In genomic region chr5:151130235-151130921, GRCh38 we compare ENCODE assay signal across 23 cellular contexts. TPM values are rescaled to one million over a fixed set of nuclear protein-coding genes. Genes with fewer than 3 reads are reported as not detected.
DNase-seq lines count a peak whose midpoint lies in the region; ATAC-seq and TF ChIP-seq lines count a peak whose summit lies in the region.
"Had no signal": no experiment of that assay in that cellular context is flagged by ENCODE, and none has a peak within 500 bp of the region (broad histone marks: within the 10 kb centered on the region; RNA-seq: fewer than 3 reads in every experiment).

No MANE protein-coding gene starts in this region.

- peaks cover 88% of the 10 kb centered on the region for H3K36me3 ChIP-seq in CD4-positive, alpha-beta memory T cell (ENCODE audit: insufficient read depth, low read length)

- peak overlapping the region; percentile 75 for H3K27ac Mint-ChIP-seq in activated CD4-positive, alpha-beta T cell treated with anti-CD3 and anti-CD28 coated beads, Interleukin-2, amount 10 ng/mL, durations not matched to agents 24 days and 14 days
- peak overlapping the region in 6 of 7 donors; percentile 79 to 96 (median 87) for H3K27ac Mint-ChIP-seq in CD4-positive, alpha-beta memory T cell
- peak overlapping the region; percentile 62 to 78 for H3K27ac Mint-ChIP-seq in activated naive CD4-positive, alpha-beta T cell treated with anti-CD3 and anti-CD28 coated beads, Interleukin-2, amount 50 U/mL, for 72 hours
- peak overlapping the region; percentile 46 to 69 for H3K27ac Mint-ChIP-seq in natural killer cell treated with Interleukin-12 subunit alpha and Interleukin-12 subunit beta and Interleukin-15 and Interleukin-18, amount 100 ng/mL, for 72 hours

- TF ChIP-seq CTCF in lower leg skin (IDR thresholded peaks at IDR 0.05) = no peak

- peak overlapping the region; percentile 27 for H3K27ac ChIP-seq in CD4-positive, alpha-beta memory T cell (ENCODE audit: low read depth, low read length)
- H3K27ac ChIP-seq: epithelial cell of prostate, KMS-11, sigmoid colon had no signal

- H3K27me3 Mint-ChIP-seq in activated CD4-positive, alpha-beta T cell treated with anti-CD3 and anti-CD28 coated beads, Interleukin-2, amount 10 ng/mL, durations not matched to agents 24 days and 14 days = no peaks in the 10 kb centered on the region
- no peaks in the 10 kb centered on the region for H3K27me3 Mint-ChIP-seq in CD4-positive, alpha-beta memory T cell
- H3K27me3 Mint-ChIP-seq in natural killer cell treated with Interleukin-12 subunit alpha and Interleukin-12 subunit beta and Interleukin-15 and Interleukin-18, amount 100 ng/mL, for 72 hours = no peaks in the 10 kb centered on the region

- no peaks in the 10 kb centered on the region for H3K9me3 Mint-ChIP-seq in activated CD4-positive, alpha-beta T cell treated with anti-CD3 and anti-CD28 coated beads, Interleukin-2, amount 10 ng/mL, durations not matched to agents 24 days and 14 days
- no peaks in the 10 kb centered on the region for H3K9me3 Mint-ChIP-seq in CD4-positive, alpha-beta memory T cell
- H3K9me3 Mint-ChIP-seq in activated naive CD4-positive, alpha-beta T cell treated with anti-CD3 and anti-CD28 coated beads, Interleukin-2, amount 50 U/mL, for 72 hours = no peaks in the 10 kb centered on the region
- H3K9me3 Mint-ChIP-seq in natural killer cell treated with Interleukin-12 subunit alpha and Interleukin-12 subunit beta and Interleukin-15 and Interleukin-18, amount 100 ng/mL, for 72 hours = no peaks in the 10 kb centered on the region

- H3K36me3 Mint-ChIP-seq in activated CD4-positive, alpha-beta T cell treated with anti-CD3 and anti-CD28 coated beads, Interleukin-2, amount 10 ng/mL, durations not matched to agents 24 days and 14 days (ENCODE audit: low read depth) = peaks cover 85% of the 10 kb centered on the region
- H3K36me3 Mint-ChIP-seq in CD4-positive, alpha-beta memory T cell = peaks cover 88 to 96% of the 10 kb centered on the region in 2 donors
- H3K36me3 Mint-ChIP-seq in activated naive CD4-positive, alpha-beta T cell treated with anti-CD3 and anti-CD28 coated beads, Interleukin-2, amount 50 U/mL, for 72 hours = peaks cover 21 to 74% of the 10 kb centered on the region in 2 donors
- H3K36me3 Mint-ChIP-seq in natural killer cell treated with Interleukin-12 subunit alpha and Interleukin-12 subunit beta and Interleukin-15 and Interleukin-18, amount 100 ng/mL, for 72 hours = peaks cover 25% of the 10 kb centered on the region

- POLR2A ChIA-PET in CD4-positive, alpha-beta memory T cell (lab: Charles Lee; ENCODE audit: partially characterized antibody) = interaction anchor here (0.6 to 13.2 kb wide), 8 partner anchors 11 to 84 kb away, joined by 3 to 249 read pairs (median 4); partner anchors contain the start of gene ANXA6

- H3K4me1 ChIP-seq in CD4-positive, alpha-beta memory T cell (ENCODE audit: insufficient read depth, low read length) = peaks cover 57% of the 10 kb centered on the region
- H3K4me1 ChIP-seq: HAP-1 had no signal

- no peak overlapping the region for H3K4me3 Mint-ChIP-seq in activated CD4-positive, alpha-beta T cell treated with anti-CD3 and anti-CD28 coated beads, Interleukin-2, amount 10 ng/mL, durations not matched to agents 24 days and 14 days
- H3K4me3 Mint-ChIP-seq in CD4-positive, alpha-beta memory T cell = no peak overlapping the region
- no peak overlapping the region for H3K4me3 Mint-ChIP-seq in natural killer cell treated with Interleukin-12 subunit alpha and Interleukin-12 subunit beta and Interleukin-15 and Interleukin-18, amount 100 ng/mL, for 72 hours

- WGBS in lower leg skin, 2 donors = 92 to 97% methylated on average over 8 of the region's 8 CpGs

- no peak for TF ChIP-seq POLR2A in lower leg skin (IDR thresholded peaks at IDR 0.05)

- CTCF ChIA-PET in CD4-positive, alpha-beta memory T cell (lab: Charles Lee; ENCODE audit: partially characterized antibody) = interaction anchor here (1.2 to 50.2 kb wide), 6 partner anchors 14 to 110 kb away, joined by 3 to 2066 read pairs (median 24); partner anchors contain the start of gene ANXA6

- H3K4me3 ChIP-seq in CD4-positive, alpha-beta memory T cell (ENCODE audit: low read length in 2 of 2) = no peak overlapping the region
- H3K4me3 ChIP-seq in lower leg skin (ENCODE audit: low read depth, poor library complexity, severe bottlenecking) = no peak overlapping the region
- H3K4me3 ChIP-seq: GM12878, HAP-1, sigmoid colon had no signal

- intact Hi-C loops in activated CD4-positive, alpha-beta T cell treated with anti-CD3 and anti-CD28 coated beads, Interleukin-2, amount 10 ng/mL, durations not matched to agents 24 days and 14 days (cut with micrococcal nuclease) = no loop called here
- intact Hi-C loops in CD4-positive, alpha-beta memory T cell (cut with micrococcal nuclease) = no loop called here
- intact Hi-C loops in lower leg skin (cut with DNase I; ENCODE audit: low total_unique reads) = loop anchor here (5.0 kb wide), 1 partner anchor 37 kb away; no protein-coding TSS in a partner anchor

- DNase-seq in activated CD4-positive, alpha-beta T cell treated with anti-CD3 and anti-CD28 coated beads, Interleukin-2, amount 10 ng/mL, durations not matched to agents 24 days and 14 days = no peak
- DNase-seq in activated CD4-positive, alpha-beta T cell treated with anti-CD3 and anti-CD28 coated beads, Interleukin-2, amount 50 U/mL, for 1 hour = no peak
- no peak for DNase-seq in CD4-positive, alpha-beta memory T cell
- DNase-seq in activated naive CD4-positive, alpha-beta T cell treated with anti-CD3 and anti-CD28 coated beads, Interleukin-2, amount 50 U/mL, for 72 hours (ENCODE audit: low spot score in 2 of 2) = no peak
- DNase-seq in natural killer cell treated with Interleukin-12 subunit alpha and Interleukin-12 subunit beta and Interleukin-15 and Interleukin-18, amount 100 ng/mL, for 72 hours (ENCODE audit: low spot score) = no peak
- no peak for DNase-seq in lower leg skin (ENCODE audit: low spot score in 2 of 2)
- DNase-seq in stimulated activated naive CD4-positive, alpha-beta T cell treated with Interleukin-2 at 50 U/mL for 16 hours (lab: John Stamatoyannopoulos, UW) = no peak
- DNase-seq in HT-29 (ENCODE audit: low spot score) = no peak
- DNase-seq: 8988T; activated CD8-positive, alpha-beta memory T cell treated with anti-CD3 and anti-CD28 coated beads for 24 hours; activated effector memory CD4-positive, alpha-beta T cell treated with anti-CD3 and anti-CD28 coated beads, Interleukin-2, amount 50 U/mL, for 16 hours; cortex of kidney; DMS153; GF-D8; NCI-H2081; sigmoid colon; stimulated activated CD4-positive, alpha-beta T cell treated with anti-CD3 and anti-CD28 coated beads, Interleukin-2, amount 100 ng/mL, for 48 hours; SW 1271 had no signal

- peaks cover 56% of the 10 kb centered on the region for H3K4me1 Mint-ChIP-seq in activated CD4-positive, alpha-beta T cell treated with anti-CD3 and anti-CD28 coated beads, Interleukin-2, amount 10 ng/mL, durations not matched to agents 24 days and 14 days
- peaks cover 54 to 87% (median 74%) of the 10 kb centered on the region in 4 donors for H3K4me1 Mint-ChIP-seq in CD4-positive, alpha-beta memory T cell
- peaks cover 35 to 39% of the 10 kb centered on the region in 2 donors for H3K4me1 Mint-ChIP-seq in natural killer cell treated with Interleukin-12 subunit alpha and Interleukin-12 subunit beta and Interleukin-15 and Interleukin-18, amount 100 ng/mL, for 72 hours (ENCODE audit: low read depth in 2 of 2)

- no peak for ATAC-seq in activated naive CD4-positive, alpha-beta T cell treated with anti-CD3 and anti-CD28 coated beads, Interleukin-2, amount 50 U/mL, for 72 hours
- ATAC-seq in natural killer cell treated with Interleukin-12 subunit alpha and Interleukin-12 subunit beta and Interleukin-15 and Interleukin-18, amount 100 ng/mL, for 72 hours = no peak
- ATAC-seq: GM12878, Right ventricle myocardium inferior had no signal

- no peaks in the 10 kb centered on the region for H3K9me3 ChIP-seq in CD4-positive, alpha-beta memory T cell (ENCODE audit: control insufficient read depth in 1 of 2, low read length in 2 of 2)
- H3K9me3 ChIP-seq: HAP-1, sigmoid colon had no signal

- H3K27me3 ChIP-seq in CD4-positive, alpha-beta memory T cell (ENCODE audit: insufficient read depth, low read length) = no peaks in the 10 kb centered on the region
- H3K27me3 ChIP-seq: sigmoid colon had no signal

RNA-seq across cellular contexts. Expression of gene ANXA6, which starts 27.2 kb away (rescaled TPM):
- total RNA-seq in activated CD4-positive, alpha-beta T cell treated with anti-CD3 and anti-CD28 coated beads, Interleukin-2, amount 10 ng/mL, durations not matched to agents 24 days and 14 days = 314 and 315 TPM in 2 replicates
- total RNA-seq in CD4-positive, alpha-beta memory T cell = 100 to 1,000 TPM; 318 to 342 TPM
- 100 to 1,000 TPM; 229 to 330 TPM for polyA plus RNA-seq in CD4-positive, alpha-beta memory T cell
- 100 to 1,000 TPM; 282 to 356 TPM for total RNA-seq in activated naive CD4-positive, alpha-beta T cell treated with anti-CD3 and anti-CD28 coated beads, Interleukin-2, amount 50 U/mL, for 72 hours
- total RNA-seq in natural killer cell treated with Interleukin-12 subunit alpha and Interleukin-12 subunit beta and Interleukin-15 and Interleukin-18, amount 100 ng/mL, for 72 hours = 100 to 1,000 TPM; 271 to 398 TPM
- total RNA-seq in lower leg skin = 10 to 100 TPM; 34.2 to 68.4 (median 43.3) TPM
- 3.6 and 5.3 TPM in 2 replicates for total RNA-seq in HT-29 (2014; rRNA removed; shearing (Covaris generic))

RNA-seq across cellular contexts. Expression of gene TNIP1, which starts 49.5 kb away (rescaled TPM):
- 345 and 360 TPM in 2 replicates for total RNA-seq in activated CD4-positive, alpha-beta T cell treated with anti-CD3 and anti-CD28 coated beads, Interleukin-2, amount 10 ng/mL, durations not matched to agents 24 days and 14 days
- total RNA-seq in CD4-positive, alpha-beta memory T cell = 100 to 1,000 TPM; 227 to 233 TPM
- polyA plus RNA-seq in CD4-positive, alpha-beta memory T cell = 10 to 100 TPM; 31.5 to 70.2 TPM
- 100 to 1,000 TPM; 221 to 276 TPM for total RNA-seq in activated naive CD4-positive, alpha-beta T cell treated with anti-CD3 and anti-CD28 coated beads, Interleukin-2, amount 50 U/mL, for 72 hours
- total RNA-seq in natural killer cell treated with Interleukin-12 subunit alpha and Interleukin-12 subunit beta and Interleukin-15 and Interleukin-18, amount 100 ng/mL, for 72 hours = 100 to 1,000 TPM; 154 to 260 TPM
- 100 to 1,000 TPM in 1 of 4 donors, 10 to 100 TPM in 3; 91.2 to 123 (median 98.1) TPM for total RNA-seq in lower leg skin
- total RNA-seq in HT-29 (2014; rRNA removed; shearing (Covaris generic)) = 97.5 and 103 TPM in 2 replicates
